In genomic region chr9:98190757-98191105, GRCh38 we compare ENCODE assay signal across 15 cellular contexts. TPM values are rescaled to one million over a fixed set of nuclear protein-coding genes. Genes with fewer than 3 reads are reported as not detected.
DNase-seq lines count a peak whose midpoint lies in the region; ATAC-seq and TF ChIP-seq lines count a peak whose summit lies in the region.
"Had no signal": no experiment of that assay in that cellular context is flagged by ENCODE, and none has a peak within 500 bp of the region (broad histone marks: within the 10 kb centered on the region; RNA-seq: fewer than 3 reads in every experiment).

No MANE protein-coding gene starts in this region.

- peaks cover 29% of the 10 kb centered on the region for H3K4me1 Mint-ChIP-seq in activated CD4-positive, alpha-beta T cell treated with anti-CD3 and anti-CD28 coated beads for 36 hours
- peaks cover 44% of the 10 kb centered on the region for H3K4me1 Mint-ChIP-seq in WTC11

- no peaks in the 10 kb centered on the region for H3K27me3 ChIP-seq in esophagus squamous epithelium
- H3K27me3 ChIP-seq in prostate gland (replicated peaks; ENCODE audit: insufficient read depth), result no peaks in the 10 kb centered on the region
- H3K27me3 ChIP-seq: sigmoid colon had no signal

- peaks cover 9 to 55% (median 20%) of the 10 kb centered on the region in 3 donors for H3K4me1 ChIP-seq in esophagus squamous epithelium
- H3K4me1 ChIP-seq in prostate gland (replicated peaks), result peaks cover 2% of the 10 kb centered on the region

- CTCF ChIA-PET in activated CD4-positive, alpha-beta T cell treated with anti-CD3 and anti-CD28 coated beads for 36 hours (lab: Charles Lee), result interaction anchor here (1.7 to 1.8 kb wide), 2 partner anchors 14 to 65 kb away, joined by 8 read pairs; partner anchors contain the start of gene TBC1D2
- CTCF ChIA-PET in WTC11 (lab: Charles Lee), result interaction anchor here (0.6 to 1.9 kb wide), 4 partner anchors 18 to 660 kb away, joined by 3 to 6 read pairs (median 4); no protein-coding TSS in a partner anchor

- H3K27me3 Mint-ChIP-seq in activated CD4-positive, alpha-beta T cell treated with anti-CD3 and anti-CD28 coated beads for 36 hours, result no peaks in the 10 kb centered on the region
- H3K27me3 Mint-ChIP-seq in WTC11 (ENCODE audit: low read depth), result no peaks in the 10 kb centered on the region

- POLR2A ChIA-PET in activated CD4-positive, alpha-beta T cell treated with anti-CD3 and anti-CD28 coated beads for 36 hours (lab: Charles Lee), result interaction anchor here (0.7 kb wide), 1 partner anchor 1201 kb away, joined by 3 read pairs; no protein-coding TSS in a partner anchor
- POLR2A ChIA-PET in WTC11 (lab: Charles Lee), result interaction anchor here (0.5 kb wide), 1 partner anchor 258 kb away, joined by 3 read pairs; no protein-coding TSS in a partner anchor

- TF ChIP-seq POLR2A in esophagus squamous epithelium (IDR thresholded peaks at IDR 0.05), result no peak
- TF ChIP-seq POLR2A in prostate gland (IDR thresholded peaks at IDR 0.05), result no peak

- H3K27ac ChIP-seq in esophagus squamous epithelium (peak overlapping the region in 3 of 4 donors; percentile 70 to 94 (median 91)), prostate gland (peak overlapping the region; percentile 93 to 94)
- H3K27ac ChIP-seq: sigmoid colon had no signal

- H3K4me3 ChIP-seq in esophagus squamous epithelium (peak overlapping the region in 2 of 4 donors; percentile 61 to 75), prostate gland (peak overlapping the region; percentile 61 to 63)
- H3K4me3 ChIP-seq: sigmoid colon had no signal

- no peak for TF ChIP-seq CTCF in WTC11 (IDR thresholded peaks at IDR 0.05)
- TF ChIP-seq CTCF in esophagus squamous epithelium (IDR thresholded peaks at IDR 0.05), result no peak
- no peak for TF ChIP-seq CTCF in prostate gland (IDR thresholded peaks at IDR 0.05)

- H3K4me3 Mint-ChIP-seq in activated CD4-positive, alpha-beta T cell treated with anti-CD3 and anti-CD28 coated beads for 36 hours, result peak overlapping the region; percentile 70
- peak overlapping the region; percentile 65 for H3K4me3 Mint-ChIP-seq in WTC11

- intact Hi-C loops in activated CD4-positive, alpha-beta T cell treated with anti-CD3 and anti-CD28 coated beads for 36 hours (cut with DNase I, micrococcal nuclease), result loop anchor here (5.0 to 10.0 kb wide), 4 partner anchors 67 to 604 kb away; partner anchors contain the start of genes ANKS6 (in 1 of the 2), TBC1D2 (in 1 of the 2) and TRMO (in 1 of the 2)
- intact Hi-C loops in esophagus squamous epithelium (cut with DNase I), result loop anchor here (10.0 kb wide), 1 partner anchor 106 kb away; no protein-coding TSS in a partner anchor
- intact Hi-C loops in prostate gland (cut with DNase I), result loop anchor here (10.0 kb wide), 1 partner anchor 116 kb away; no protein-coding TSS in a partner anchor

- no peaks in the 10 kb centered on the region for H3K9me3 Mint-ChIP-seq in activated CD4-positive, alpha-beta T cell treated with anti-CD3 and anti-CD28 coated beads for 36 hours (ENCODE audit: low read depth)
- H3K9me3 Mint-ChIP-seq in WTC11, result no peaks in the 10 kb centered on the region
- H3K9me3 Mint-ChIP-seq: stimulated activated naive B cell treated with anti-CD40 and anti-IgM and Interleukin-4, amounts not matched to agents 10 μg/mL and 1 μg/mL and 100 μg/mL, for 72 hours had no signal

- ATAC-seq in activated CD4-positive, alpha-beta T cell treated with anti-CD3 and anti-CD28 coated beads for 36 hours, result no peak
- ATAC-seq in WTC11 (no peak), GM18909 (IDR thresholded peaks at IDR 0.05; ENCODE audit: poor library complexity, unreplicated experiment) (no peak)
- ATAC-seq: left cardiac atrium; stimulated activated naive B cell treated with anti-CD40 and anti-IgM and Interleukin-4, amounts not matched to agents 10 μg/mL and 1 μg/mL and 100 μg/mL, for 72 hours had no signal

- H3K9me3 ChIP-seq in esophagus squamous epithelium (no peaks in the 10 kb centered on the region), prostate gland (no peaks in the 10 kb centered on the region)
- H3K9me3 ChIP-seq: sigmoid colon had no signal

- no peak overlapping the region for H3K27ac Mint-ChIP-seq in activated CD4-positive, alpha-beta T cell treated with anti-CD3 and anti-CD28 coated beads for 36 hours
- no peak overlapping the region for H3K27ac Mint-ChIP-seq in WTC11
- H3K27ac Mint-ChIP-seq: stimulated activated naive B cell treated with anti-CD40 and anti-IgM and Interleukin-4, amounts not matched to agents 10 μg/mL and 1 μg/mL and 100 μg/mL, for 72 hours had no signal

- H3K36me3 ChIP-seq in esophagus squamous epithelium (no peaks in the 10 kb centered on the region), prostate gland (no peaks in the 10 kb centered on the region)
- H3K36me3 ChIP-seq: sigmoid colon had no signal

- WGBS in esophagus squamous epithelium, 2 donors, result 57% methylated on average over 5 of the region's 5 CpGs; no CpG with 5 or more reads in 1 of the 2 donors
- WGBS in prostate gland, result 61% methylated on average over 5 of the region's 5 CpGs

- DNase-seq in activated CD4-positive, alpha-beta T cell treated with anti-CD3 and anti-CD28 coated beads for 36 hours, result no peak
- DNase-seq in activated CD4-positive, alpha-beta T cell treated with anti-CD3 and anti-CD28 coated beads, Interleukin-2, amount 50 U/mL, for 4 hours, result no peak
- DNase-seq in WTC11 (ENCODE audit: low spot score) (no peak), esophagus squamous epithelium (lab: John Stamatoyannopoulos, UW) (no peak), prostate gland (ENCODE audit: low spot score) (no peak), pons (ENCODE audit: low spot score) (no peak), NCI-H446 treated with DMSO at 0.1 percent for 48 hours (lab: John Stamatoyannopoulos, UW) (no peak)
- DNase-seq: erythroblast; left cardiac atrium; MV-4-11; NCI-H2171; sigmoid colon; stimulated activated CD4-positive, alpha-beta T cell treated with anti-CD3 and anti-CD28 coated beads, Interleukin-4, amount 100 ng/mL, for 4 hours; stimulated activated naive B cell treated with anti-CD40 and anti-IgM and Interleukin-4, amounts not matched to agents 10 μg/mL and 1 μg/mL and 100 μg/mL, for 72 hours had no signal

- H3K36me3 Mint-ChIP-seq in activated CD4-positive, alpha-beta T cell treated with anti-CD3 and anti-CD28 coated beads for 36 hours (ENCODE audit: low read depth), result no peaks in the 10 kb centered on the region
- no peaks in the 10 kb centered on the region for H3K36me3 Mint-ChIP-seq in WTC11
- H3K36me3 Mint-ChIP-seq: stimulated activated naive B cell treated with anti-CD40 and anti-IgM and Interleukin-4, amounts not matched to agents 10 μg/mL and 1 μg/mL and 100 μg/mL, for 72 hours had no signal

TF ChIP-seq in WTC11, 78 proteins besides CTCF, POLR2A, EP300 and RAD21 (continues in another document):
- no peak for TF ChIP-seq ZNF671 (CRISPR knock-in tag; IDR thresholded peaks at IDR 0.05)
- no peak for TF ChIP-seq ATF6 (CRISPR knock-in tag; IDR thresholded peaks at IDR 0.05)
- no peak for TF ChIP-seq ZNF263 (CRISPR knock-in tag; IDR thresholded peaks at IDR 0.05; ENCODE audit: low read depth)
- no peak for TF ChIP-seq ZNF138 (CRISPR knock-in tag; conservative IDR thresholded peaks at IDR 0.05)
- no peak for TF ChIP-seq ZNF425 (CRISPR knock-in tag; conservative IDR thresholded peaks at IDR 0.05)
- no peak for TF ChIP-seq NR1H2 (CRISPR knock-in tag; IDR thresholded peaks at IDR 0.05)
- no peak for TF ChIP-seq NFYB (CRISPR knock-in tag; conservative IDR thresholded peaks at IDR 0.05; ENCODE audit: low read depth)
- TF ChIP-seq ZNF423 (CRISPR knock-in tag; IDR thresholded peaks at IDR 0.05), result no peak
- no peak for TF ChIP-seq ZNF416 (CRISPR knock-in tag; IDR thresholded peaks at IDR 0.05)
- no peak for TF ChIP-seq RORB (CRISPR knock-in tag; IDR thresholded peaks at IDR 0.05)

RNA-seq across cellular contexts. Expression of gene CORO2A, which starts 1.7 kb away (rescaled TPM):
- total RNA-seq in activated CD4-positive, alpha-beta T cell treated with anti-CD3 and anti-CD28 coated beads for 36 hours, result 10 to 100 TPM in 1 of 2 experiments, 1 to 10 TPM in 1; 9.7 to 10.3 TPM
- total RNA-seq in WTC11 (2021) (32.5 to 37.0 TPM (median 35.9 TPM) in 3 replicates), esophagus squamous epithelium (10 to 100 TPM; 15.6 to 27.6 (median 26.1) TPM), prostate gland (10 to 100 TPM; 31.2 to 45.3 TPM)
